ENCODE assay signal across 8 cellular contexts in the genomic region with DNA sequence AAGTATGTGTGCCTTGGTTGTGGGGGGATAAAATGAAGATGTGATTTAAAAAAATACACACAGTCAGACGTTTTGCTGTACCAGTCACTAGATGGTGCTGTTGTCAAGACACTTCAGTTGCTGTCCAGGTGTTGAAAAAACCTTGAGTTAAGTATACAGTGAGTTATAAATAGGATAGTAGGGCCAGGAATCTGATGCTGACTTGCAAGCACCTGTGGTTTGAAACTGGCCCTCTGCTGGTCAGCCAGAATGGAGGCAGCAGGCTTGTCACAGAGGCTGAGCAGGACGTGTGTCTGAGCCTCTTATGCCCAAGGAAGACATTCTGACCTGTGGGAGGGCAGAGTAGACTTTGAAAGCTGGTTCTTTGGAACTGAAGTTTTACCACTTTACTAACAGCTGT. TPM values are rescaled to one million over a fixed set of nuclear protein-coding genes. Genes with fewer than 3 reads are reported as not detected.
DNase-seq lines count a peak whose midpoint lies in the region; TF ChIP-seq lines count a peak whose summit lies in the region.

No MANE protein-coding gene starts in this region.

- DNase-seq in AG08395 (ENCODE audit: low spot score) (peak; percentile 52), M059J (ENCODE audit: low read depth) (peak; percentile 78), RPMI8226 (peak; percentile 89), left kidney (ENCODE audit: low read depth, low spot score) (peak; percentile 87), posterior vena cava (ENCODE audit: low spot score) (no peak), NCI-H1930 (lab: John Stamatoyannopoulos, UW) (no peak)
- DNase-seq in central memory CD4-positive, alpha-beta T cell, result peak; percentile 33

- intact Hi-C loops in posterior vena cava (cut with DNase I), result loop anchor here in 1 of 2 donors (10.0 kb wide), 1 partner anchor 183 kb away; no protein-coding TSS in a partner anchor

- TF ChIP-seq CTCF in GM12873 (IDR thresholded peaks at IDR 0.05; ENCODE audit: insufficient read depth, low read depth, low read length, missing control alignments), result peak; percentile 78

RNA-seq across cellular contexts. Expression of a gene that starts 27.8 kb away (rescaled TPM):
- total RNA-seq in M059J (2014; rRNA removed; shearing (Covaris generic)), result 48.7 and 58.4 TPM in 2 replicates
- total RNA-seq in posterior vena cava, result 10 to 100 TPM; 13.6 to 14.0 TPM

RNA-seq across cellular contexts. Expression of a gene that starts 51.4 kb away (rescaled TPM):
- total RNA-seq in M059J (2014; rRNA removed; shearing (Covaris generic)), result 46.5 and 81.1 TPM in 2 replicates
- total RNA-seq in posterior vena cava, result 10 to 100 TPM; 24.0 to 27.9 TPM

Comparison
In these comparisons a context has a peak if more than half of its experiments do, and no peak if none do; other contexts are left out.
1. DNase-seq: peak in AG08395 (single experiment), M059J (single experiment), RPMI8226 (single experiment), central memory CD4-positive, alpha-beta T cell (single experiment) and left kidney (single experiment); none in posterior vena cava (single experiment) and NCI-H1930 (0 of 2).